In genomic region chr17:66906321-66907278, GRCh38 we compare ENCODE assay signal across 8 cellular contexts. TPM values are rescaled to one million over a fixed set of nuclear protein-coding genes. Genes with fewer than 3 reads are reported as not detected.
DNase-seq lines count a peak whose midpoint lies in the region; ATAC-seq and TF ChIP-seq lines count a peak whose summit lies in the region.

No MANE protein-coding gene starts in this region.

- H3K9me3 ChIP-seq in iPS DF 6.9 (ENCODE audit: control insufficient read depth, insufficient read depth, low read length), result no peaks in the 10 kb centered on the region
- no peaks in the 10 kb centered on the region for H3K9me3 ChIP-seq in spleen

- no peak overlapping the region for H3K4me3 ChIP-seq in iPS DF 6.9 (ENCODE audit: low read length)
- H3K4me3 ChIP-seq in spleen, result no peak overlapping the region

- H3K27ac ChIP-seq in iPS DF 6.9 (ENCODE audit: low read length), result no peak overlapping the region
- H3K27ac ChIP-seq in spleen, result no peak overlapping the region

- peaks cover 0 to 3% (median 0%) of the 10 kb centered on the region in 5 experiments for H3K9me3 Mint-ChIP-seq in brain

- ATAC-seq in GM21423 (IDR thresholded peaks at IDR 0.05; ENCODE audit: unreplicated experiment), result no peak

- H3K36me3 ChIP-seq in iPS DF 6.9 (ENCODE audit: control insufficient read depth, insufficient read depth, low read length) (no peaks in the 10 kb centered on the region), spleen (no peaks in the 10 kb centered on the region)

- H3K4me3 Mint-ChIP-seq in brain, result no peak overlapping the region

- intact Hi-C loops in spleen (cut with DNase I; ENCODE audit: low total_unique reads), result loop anchor here (5.0 kb wide), 1 partner anchor 189 kb away; no protein-coding TSS in a partner anchor

- no peaks in the 10 kb centered on the region for H3K27me3 Mint-ChIP-seq in brain

- peak; percentile 73 for DNase-seq in ACHN
- DNase-seq in GM20000 (ENCODE audit: low spot score), result peak; percentile 75
- DNase-seq in NCI-H2107 (lab: John Stamatoyannopoulos, UW), result peak; percentile 72
- DNase-seq in UCSD-AML1 (lab: John Stamatoyannopoulos, UW; ENCODE audit: unreplicated experiment), result peak; percentile 64
- peak; percentile 72 for DNase-seq in iPS DF 6.9 (ENCODE audit: low read depth, low spot score)
- DNase-seq in spleen, result peak; percentile 83

- TF ChIP-seq CTCF in GM20000 (IDR thresholded peaks at IDR 0.05; ENCODE audit: extremely low read depth, missing control alignments) (peak; percentile 81), brain (conservative IDR thresholded peaks at IDR 0.05) (peak; percentile 94 to 95), spleen (IDR thresholded peaks at IDR 0.05 in 8 of 11, conservative IDR thresholded peaks at IDR 0.05 in 3 of 11) (peak; percentile 37 to 88 (median 82))

- H3K27me3 ChIP-seq in iPS DF 6.9 (ENCODE audit: control insufficient read depth, insufficient read depth, low read length) (no peaks in the 10 kb centered on the region), spleen (replicated peaks in 1 of 7) (no peaks in the 10 kb centered on the region)

- peaks cover 55% of the 10 kb centered on the region for H3K4me1 Mint-ChIP-seq in brain

- no peaks in the 10 kb centered on the region for H3K36me3 Mint-ChIP-seq in brain

- H3K27ac Mint-ChIP-seq in brain, result peak overlapping the region; percentile 51 to 75 (median 52)

- H3K4me1 ChIP-seq in iPS DF 6.9 (ENCODE audit: control insufficient read depth, insufficient read depth, low read length) (no peaks in the 10 kb centered on the region), spleen (peaks cover 0 to 6% (median 0%) of the 10 kb centered on the region in 6 donors)

- in situ Hi-C loops in ACHN (cut with HindIII; ENCODE audit: low pct_ligation_motif_present, low pct_unique_long_range_greater_than_20kb, low sequenced_read_pairs), result no loop called here

- WGBS in iPS DF 6.9 (ENCODE audit: insufficient coverage, insufficient read length), result no CpG with 5 or more reads among the region's 20 CpGs
- WGBS in spleen, 5 donors, result 49 to 53% (median 52%) methylated on average over 20 of the region's 20 CpGs

- TF ChIP-seq POLR2A in spleen (IDR thresholded peaks at IDR 0.05), result no peak

RNA-seq across cellular contexts. Expression of gene CACNG4, which starts 57.9 kb away (rescaled TPM):
- polyA plus RNA-seq in brain (ENCODE audit: insufficient read depth, low read depth, low replicate concordance), result 50.9 TPM
- not detected for total RNA-seq in spleen
- not detected for polyA plus RNA-seq in spleen

Comparison
In these comparisons a context has a peak if more than half of its experiments do, and no peak if none do; other contexts are left out.
1. RNA of gene CACNG4, which starts 57.9 kb away (polyA plus RNA-seq): 50.9 TPM in brain (single experiment); not detected in spleen; every median in the first group is over 10 times any median in the second.
2. Peak in every context shown above with its lines, with median percentiles within 50 percentile points of each other: DNase-seq and CTCF ChIP-seq.